12 cellular contexts compared by ENCODE assay signal in the genomic region with DNA sequence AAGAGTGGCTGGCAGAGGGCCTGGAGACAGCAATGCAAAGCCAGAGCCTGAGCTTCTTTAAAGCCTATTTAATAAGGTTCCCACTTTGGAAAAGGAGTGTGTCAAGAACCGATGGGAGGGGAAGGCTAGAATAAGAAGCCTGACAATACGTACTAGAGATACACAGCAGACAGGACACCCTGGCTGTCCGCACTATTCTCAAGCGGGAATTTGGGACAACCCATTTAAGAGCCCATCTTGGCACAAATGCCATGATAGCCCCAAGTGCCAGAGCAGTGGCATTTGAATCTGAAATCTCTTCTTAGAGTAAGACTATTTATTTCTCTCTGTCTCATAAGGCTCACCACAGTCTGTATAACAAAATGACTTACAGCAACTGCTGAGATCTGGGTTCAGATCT.
"Had no signal": no experiment of that assay in that cellular context is flagged by ENCODE, and none has a peak within 500 bp of the region (broad histone marks: within the 10 kb centered on the region; RNA-seq: fewer than 3 reads in every experiment).

No MANE protein-coding gene starts in this region.

- H3K36me3 ChIP-seq: gastroesophageal sphincter, suprapubic skin, upper lobe of right lung had no signal

- H3K9me3 Mint-ChIP-seq: central memory CD8-positive, alpha-beta T cell; effector memory CD8-positive, alpha-beta T cell had no signal

- DNase-seq: activated CD4-positive, alpha-beta T cell treated with anti-CD3 and anti-CD28 coated beads for 48 hours; activated gamma-delta T cell treated with Interleukin-2 at 50 U/mL for 16 hours; effector memory CD8-positive, alpha-beta T cell; stimulated activated CD4-positive, alpha-beta T cell treated with anti-CD3 and anti-CD28 coated beads, Interleukin-15, amount 100 ng/mL, for 24 hours; stimulated activated CD4-positive, alpha-beta T cell treated with anti-CD3 and anti-CD28 coated beads, Interleukin-4, amount 100 ng/mL, for 4 hours; upper lobe of right lung had no signal

- H3K4me3 ChIP-seq: gastroesophageal sphincter, SK-N-MC, suprapubic skin, upper lobe of right lung had no signal

- H3K27me3 ChIP-seq: gastroesophageal sphincter, suprapubic skin, upper lobe of right lung had no signal

- ATAC-seq: effector memory CD8-positive, alpha-beta T cell; gastroesophageal sphincter; upper lobe of right lung had no signal

- H3K4me3 Mint-ChIP-seq: central memory CD8-positive, alpha-beta T cell; effector memory CD8-positive, alpha-beta T cell had no signal

- H3K9me3 ChIP-seq: gastroesophageal sphincter, suprapubic skin, upper lobe of right lung had no signal

- H3K9ac ChIP-seq: parathyroid adenoma had no signal

- H3K27me3 Mint-ChIP-seq: central memory CD8-positive, alpha-beta T cell; effector memory CD8-positive, alpha-beta T cell had no signal

- H2AFZ ChIP-seq: parathyroid adenoma had no signal

- H3K79me2 ChIP-seq: parathyroid adenoma had no signal

- H3K27ac ChIP-seq: epithelial cell of prostate, gastroesophageal sphincter, parathyroid adenoma, SK-N-MC, suprapubic skin, upper lobe of right lung had no signal
